Comparison of ENCODE assay signal across 12 cellular contexts in genomic region chr20:45254867-45255266, GRCh38. TPM values are rescaled to one million over a fixed set of nuclear protein-coding genes. Genes with fewer than 3 reads are reported as not detected.
DNase-seq lines count a peak whose midpoint lies in the region; ATAC-seq, FAIRE-seq and TF ChIP-seq lines count a peak whose summit lies in the region.
"Had no signal": no experiment of that assay in that cellular context is flagged by ENCODE, and none has a peak within 500 bp of the region (broad histone marks: within the 10 kb centered on the region; RNA-seq: fewer than 3 reads in every experiment).

No MANE protein-coding gene starts in this region.

- no peaks in the 10 kb centered on the region for H3K36me3 ChIP-seq in HCT116 (ENCODE audit: control insufficient read depth in 1 of 2, insufficient read depth in 2 of 2, low read length in 2 of 2)
- no peaks in the 10 kb centered on the region for H3K36me3 ChIP-seq in adipocyte (ENCODE audit: control insufficient read depth, insufficient read depth, low read length, severe bottlenecking)
- H3K36me3 ChIP-seq in HepG2 (replicated peaks in 1 of 2; ENCODE audit: control insufficient read depth in 1 of 2, insufficient read depth in 2 of 2, low read length in 2 of 2): no peaks in the 10 kb centered on the region
- no peaks in the 10 kb centered on the region for H3K36me3 ChIP-seq in uterus
- H3K36me3 ChIP-seq: BLaER1, cardiac muscle cell had no signal

- no peaks in the 10 kb centered on the region for H3K9me2 ChIP-seq in HCT116 (ENCODE audit: insufficient read depth)

- CTCF ChIA-PET in HCT116 (lab: Charles Lee): interaction anchor here (0.9 to 1.4 kb wide), 4 partner anchors 39 to 211 kb away, joined by 3 read pairs; no protein-coding TSS in a partner anchor
- CTCF ChIA-PET in HepG2 (lab: Yijun Ruan, JAX; ENCODE audit: low intra/inter-chr PET ratio, low total read pairs): no interaction called here

- no peaks in the 10 kb centered on the region for H4K20me1 ChIP-seq in HCT116 (ENCODE audit: insufficient read depth)
- no peaks in the 10 kb centered on the region for H4K20me1 ChIP-seq in HepG2 (ENCODE audit: insufficient read depth, low read length)
- H4K20me1 ChIP-seq: BLaER1 had no signal

- DNase-seq in A172 (ENCODE audit: low spot score) (peak; percentile 13), HCT116 (ENCODE audit: low read depth, low spot score) (no peak), adipocyte (ENCODE audit: low read depth) (peak; percentile 85), HepG2 (ENCODE audit: low spot score) (peak; percentile 37), DMS53 treated with DMSO at 0.1 percent for 48 hours (lab: John Stamatoyannopoulos, UW; ENCODE audit: unreplicated experiment) (no peak), uterus (no peak)
- DNase-seq in activated CD8-positive, alpha-beta memory T cell treated with anti-CD3 and anti-CD28 coated beads, Interleukin-2, amount 50 U/mL, for 4 hours: no peak
- DNase-seq: activated CD4-positive, alpha-beta T cell treated with anti-CD3 and anti-CD28 coated beads, Interleukin-2, amount 50 U/mL, for 1 hour had no signal

- FAIRE-seq in HepG2 (lab: Jason Lieb, UNC): peak; percentile 12

- RAD21 ChIA-PET in HCT116 (lab: Charles Lee; ENCODE audit: low non-redundant PET in 1 of 2, low total read pairs in 2 of 2, uncharacterized antibody in 2 of 2, unreplicated experiment in 2 of 2): no interaction called here

- H2AFZ ChIP-seq in HCT116 (ENCODE audit: low read depth, low read length, poor library complexity, severe bottlenecking) (no peak overlapping the region), HepG2 (ENCODE audit: low read length) (no peak overlapping the region)

- WGBS in HepG2 (ENCODE audit: low lambda C conversion rate): 12% methylated on average over 4 of the region's 4 CpGs

- H3K27me3 ChIP-seq in HCT116 (ENCODE audit: insufficient read depth, low read length) (peaks cover 4% of the 10 kb centered on the region; the same call in 1 of the 2 replicates), adipocyte (replicated peaks; ENCODE audit: control insufficient read depth, insufficient read depth, low read length) (peaks cover 37% of the 10 kb centered on the region), HepG2 (ENCODE audit: control insufficient read depth in 1 of 2, insufficient read depth in 2 of 2, low read length in 2 of 2) (peaks cover 0 to 23% of the 10 kb centered on the region in 2 experiments; a peak in 1 of 5 replicates), uterus (no peaks in the 10 kb centered on the region)
- H3K27me3 ChIP-seq: BLaER1, cardiac muscle cell had no signal

- TF ChIP-seq POLR2A in HCT116 (IDR thresholded peaks at IDR 0.05; ENCODE audit: borderline replicate concordance, extremely low read depth, insufficient read depth, insufficient read length) (no peak), HepG2 (IDR thresholded peaks at IDR 0.05; ENCODE audit: insufficient read depth in 1 of 2, low read depth in 2 of 2, low read length in 2 of 2) (no peak), uterus (IDR thresholded peaks at IDR 0.05) (no peak)

- ATAC-seq in HCT116 (no peak), HepG2 (peak; percentile 56), HG03045 (IDR thresholded peaks at IDR 0.05; ENCODE audit: unreplicated experiment) (no peak)

- H3K4me2 ChIP-seq in HCT116 (ENCODE audit: low read length): peak overlapping the region; percentile 7; the same call in 1 of the 2 replicates
- H3K4me2 ChIP-seq in HepG2 (ENCODE audit: low read depth, low read length): no peak overlapping the region
- H3K4me2 ChIP-seq: BLaER1 had no signal

- BruUV-seq in HCT116 (replicated peaks; lab: Mats Ljungman, UMichigan) (no TSS peak), HepG2 (replicated peaks; lab: Mats Ljungman, UMichigan) (no TSS peak)

- H3K27ac ChIP-seq in HCT116 (ENCODE audit: low read depth, low read length): no peak overlapping the region
- no peak overlapping the region for H3K27ac ChIP-seq in HepG2 (ENCODE audit: extremely low read length, insufficient read depth, low read length)
- H3K27ac ChIP-seq in uterus: no peak overlapping the region
- H3K27ac ChIP-seq: BLaER1, cardiac muscle cell had no signal

- intact Hi-C loops in HCT116 (cut with micrococcal nuclease) (no loop called here), HepG2 (cut with micrococcal nuclease; ENCODE audit: unreplicated experiment) (no loop called here), uterus (cut with DNase I; ENCODE audit: low total_unique reads) (no loop called here)

- TF ChIP-seq CTCF in HCT116 (IDR thresholded peaks at IDR 0.05 in 2 of 3, conservative IDR thresholded peaks at IDR 0.05 in 1 of 3; ENCODE audit: borderline replicate concordance in 1 of 3, insufficient read depth in 1 of 3, low read depth in 2 of 3, low read length in 2 of 3) (no peak), HepG2 (CRISPR knock-in tag; IDR thresholded peaks at IDR 0.05) (no peak), uterus (IDR thresholded peaks at IDR 0.05) (no peak)

- H3K4me3 ChIP-seq in HCT116 (replicated peaks in 1 of 2; ENCODE audit: low read depth in 1 of 2, low read length in 2 of 2) (no peak overlapping the region), adipocyte (ENCODE audit: low read length) (peak overlapping the region; percentile 53), HepG2 (replicated peaks in 1 of 3; ENCODE audit: insufficient read depth in 1 of 3, low read depth in 2 of 3, low read length in 3 of 3) (no peak overlapping the region), uterus (no peak overlapping the region)
- H3K4me3 ChIP-seq: BLaER1, cardiac muscle cell had no signal

- POLR2A ChIA-PET in HCT116 (lab: Charles Lee): no interaction called here
- POLR2A ChIA-PET in HepG2 (lab: Yijun Ruan, JAX): no interaction called here

- TF ChIP-seq RAD21 in HCT116 (IDR thresholded peaks at IDR 0.05; ENCODE audit: low read depth): no peak
- no peak for TF ChIP-seq RAD21 in HepG2 (CRISPR knock-in tag; IDR thresholded peaks at IDR 0.05)

- TF ChIP-seq EP300 in HepG2 (IDR thresholded peaks at IDR 0.05; ENCODE audit: low read depth in 2 of 2, low read length in 2 of 2) (no peak), HepG2 (CRISPR knock-in tag; IDR thresholded peaks at IDR 0.05; ENCODE audit: borderline replicate concordance) (no peak)

- H3K9ac ChIP-seq in HCT116 (ENCODE audit: low read length): no peak overlapping the region
- no peak overlapping the region for H3K9ac ChIP-seq in adipocyte (ENCODE audit: low read length)
- H3K9ac ChIP-seq in HepG2 (ENCODE audit: insufficient read depth, low read depth, low read length): no peak overlapping the region
- H3K9ac ChIP-seq: BLaER1 had no signal

- H3K9me3 ChIP-seq in HCT116 (ENCODE audit: control insufficient read depth in 1 of 2, insufficient read depth in 1 of 2, low read depth in 1 of 2, low read length in 2 of 2): no peaks in the 10 kb centered on the region
- H3K9me3 ChIP-seq in adipocyte (ENCODE audit: control insufficient read depth, low read length): no peaks in the 10 kb centered on the region
- H3K9me3 ChIP-seq in HepG2 (ENCODE audit: low read length): no peaks in the 10 kb centered on the region
- no peaks in the 10 kb centered on the region for H3K9me3 ChIP-seq in uterus
- H3K9me3 ChIP-seq: BLaER1 had no signal

- H3K4me1 ChIP-seq in HCT116 (ENCODE audit: control insufficient read depth in 1 of 2, insufficient read depth in 2 of 2, low read length in 2 of 2): peaks cover 10 to 11% of the 10 kb centered on the region in 2 experiments; a peak in 2 of 4 replicates
- peaks cover 14% of the 10 kb centered on the region for H3K4me1 ChIP-seq in adipocyte (ENCODE audit: control insufficient read depth, insufficient read depth, low read length)
- H3K4me1 ChIP-seq in HepG2 (ENCODE audit: insufficient read depth, low read length): peaks cover 13% of the 10 kb centered on the region
- H3K4me1 ChIP-seq in uterus: no peaks in the 10 kb centered on the region
- H3K4me1 ChIP-seq: BLaER1 had no signal

- no peaks in the 10 kb centered on the region for H3K79me2 ChIP-seq in HCT116 (ENCODE audit: insufficient read depth, low read length)
- H3K79me2 ChIP-seq in HepG2 (ENCODE audit: insufficient read depth, low read length): no peaks in the 10 kb centered on the region

- in situ Hi-C loops in HepG2 (cut with HindIII; ENCODE audit: extremely low pct_ligation_motif_present, low pct_unique_long_range_greater_than_20kb): no loop called here

RNA-seq across cellular contexts. Expression of gene SLPI, which starts 0.5 kb away (rescaled TPM):
- total RNA-seq in A172 (2014; rRNA removed; shearing (Covaris generic)): 0.33 TPM in 1 of 2 replicates, not detected in the other
- total RNA-seq in HCT116 (2021; ENCODE audit: unreplicated experiment): 5.4 TPM
- 24.2 and 27.3 TPM in 2 replicates for polyA plus RNA-seq in HCT116 (2012)
- not detected in 2 replicates for total RNA-seq in HepG2 (2016; rRNA removed; fragmentation: Illumina TruSeq; extraction: Trizol)
- not detected in 2 replicates for total RNA-seq in HepG2 (2016; cell fraction: cytosol; rRNA removed; fragmentation: Illumina TruSeq; extraction: Trizol; ENCODE audit: low read depth)
- total RNA-seq in HepG2 (2016; cell fraction: insoluble cytoplasmic fraction; rRNA removed; fragmentation: Illumina TruSeq; extraction: Trizol): not detected in 2 replicates
- not detected in 2 replicates for total RNA-seq in HepG2 (2016; cell fraction: membrane; rRNA removed; fragmentation: Illumina TruSeq; extraction: Trizol)
- not detected in 2 replicates for total RNA-seq in HepG2 (2016; cell fraction: nucleus; rRNA removed; fragmentation: Illumina TruSeq; extraction: Trizol)
- 0.13 TPM in 1 of 2 replicates, not detected in the other for polyA plus RNA-seq in HepG2 (2011; rRNA removed)
- polyA plus RNA-seq in HepG2 (2011; cell fraction: cytosol; rRNA removed): 0.28 TPM in 1 of 2 replicates, not detected in the other
- not detected in 2 replicates for polyA plus RNA-seq in HepG2 (2011; cell fraction: nucleus; rRNA removed)
- polyA plus RNA-seq in HepG2 (2012): not detected in 2 replicates
- not detected in 2 replicates for polyA plus RNA-seq in HepG2 (2016; cell fraction: cytosol; fragmentation: Illumina TruSeq; extraction: Trizol; ENCODE audit: low read depth)
- not detected in 2 replicates for polyA plus RNA-seq in HepG2 (2016; cell fraction: insoluble cytoplasmic fraction; fragmentation: Illumina TruSeq; extraction: Trizol; ENCODE audit: low read depth)
- polyA plus RNA-seq in HepG2 (2016; cell fraction: membrane; fragmentation: Illumina TruSeq; extraction: Trizol; ENCODE audit: low read depth): not detected in 2 replicates
- not detected in 2 replicates for polyA plus RNA-seq in HepG2 (2016; cell fraction: nucleus; fragmentation: Illumina TruSeq; extraction: Trizol; ENCODE audit: insufficient read depth, low read depth)
- polyA minus RNA-seq in HepG2 (2011; rRNA and poly(A)+ RNA removed; ENCODE audit: low replicate concordance): 116 TPM in 1 of 2 replicates, not detected in the other
- 10.7 and 13.4 TPM in 2 replicates for polyA minus RNA-seq in HepG2 (2011; cell fraction: cytosol; rRNA and poly(A)+ RNA removed)
- polyA minus RNA-seq in HepG2 (2011; cell fraction: nucleus; rRNA and poly(A)+ RNA removed): 2.5 and 8.4 TPM in 2 replicates
- total RNA-seq in uterus: 10 to 100 TPM in 3 of 4 donors, 1 to 10 TPM in 1; 1.0 to 57.4 (median 20.9) TPM
- total RNA-seq: cardiac muscle cell, OCI-LY7 had no signal

RNA-seq across cellular contexts. Expression of gene SEMG2, which starts 33.7 kb away (rescaled TPM):
- not detected in 2 replicates for total RNA-seq in A172 (2014; rRNA removed; shearing (Covaris generic))
- not detected for total RNA-seq in HCT116 (2021; ENCODE audit: unreplicated experiment)
- polyA plus RNA-seq in HCT116 (2012): not detected in 2 replicates
- total RNA-seq in HepG2 (2016; rRNA removed; fragmentation: Illumina TruSeq; extraction: Trizol): not detected in 2 replicates
- total RNA-seq in HepG2 (2016; cell fraction: cytosol; rRNA removed; fragmentation: Illumina TruSeq; extraction: Trizol; ENCODE audit: low read depth): not detected in 2 replicates
- not detected in 2 replicates for total RNA-seq in HepG2 (2016; cell fraction: insoluble cytoplasmic fraction; rRNA removed; fragmentation: Illumina TruSeq; extraction: Trizol)
- not detected in 2 replicates for total RNA-seq in HepG2 (2016; cell fraction: membrane; rRNA removed; fragmentation: Illumina TruSeq; extraction: Trizol)
- not detected in 2 replicates for total RNA-seq in HepG2 (2016; cell fraction: nucleus; rRNA removed; fragmentation: Illumina TruSeq; extraction: Trizol)
- polyA plus RNA-seq in HepG2 (2011; rRNA removed): not detected in 2 replicates
- polyA plus RNA-seq in HepG2 (2011; cell fraction: cytosol; rRNA removed): not detected in 2 replicates
- polyA plus RNA-seq in HepG2 (2011; cell fraction: nucleus; rRNA removed): not detected in 2 replicates
- not detected in 2 replicates for polyA plus RNA-seq in HepG2 (2012)
- polyA plus RNA-seq in HepG2 (2016; cell fraction: cytosol; fragmentation: Illumina TruSeq; extraction: Trizol; ENCODE audit: low read depth): not detected in 2 replicates
- not detected in 2 replicates for polyA plus RNA-seq in HepG2 (2016; cell fraction: insoluble cytoplasmic fraction; fragmentation: Illumina TruSeq; extraction: Trizol; ENCODE audit: low read depth)
- polyA plus RNA-seq in HepG2 (2016; cell fraction: membrane; fragmentation: Illumina TruSeq; extraction: Trizol; ENCODE audit: low read depth): not detected in 2 replicates
- polyA plus RNA-seq in HepG2 (2016; cell fraction: nucleus; fragmentation: Illumina TruSeq; extraction: Trizol; ENCODE audit: insufficient read depth, low read depth): not detected in 2 replicates
- not detected in 2 replicates for polyA minus RNA-seq in HepG2 (2011; rRNA and poly(A)+ RNA removed; ENCODE audit: low replicate concordance)
- polyA minus RNA-seq in HepG2 (2011; cell fraction: cytosol; rRNA and poly(A)+ RNA removed): not detected in 2 replicates
- not detected in 2 replicates for polyA minus RNA-seq in HepG2 (2011; cell fraction: nucleus; rRNA and poly(A)+ RNA removed)
- not detected for total RNA-seq in uterus
- total RNA-seq: cardiac muscle cell, OCI-LY7 had no signal
- polyA plus RNA-seq: cardiac muscle cell had no signal

RNA-seq across cellular contexts. Expression of gene SEMG1, which starts 48.0 kb away (rescaled TPM):
- not detected in 2 replicates for total RNA-seq in A172 (2014; rRNA removed; shearing (Covaris generic))
- not detected for total RNA-seq in HCT116 (2021; ENCODE audit: unreplicated experiment)
- not detected in 2 replicates for polyA plus RNA-seq in HCT116 (2012)
- total RNA-seq in HepG2 (2016; rRNA removed; fragmentation: Illumina TruSeq; extraction: Trizol): not detected in 2 replicates
- total RNA-seq in HepG2 (2016; cell fraction: cytosol; rRNA removed; fragmentation: Illumina TruSeq; extraction: Trizol; ENCODE audit: low read depth): not detected in 2 replicates
- not detected in 2 replicates for total RNA-seq in HepG2 (2016; cell fraction: insoluble cytoplasmic fraction; rRNA removed; fragmentation: Illumina TruSeq; extraction: Trizol)
- not detected in 2 replicates for total RNA-seq in HepG2 (2016; cell fraction: membrane; rRNA removed; fragmentation: Illumina TruSeq; extraction: Trizol)
- not detected in 2 replicates for total RNA-seq in HepG2 (2016; cell fraction: nucleus; rRNA removed; fragmentation: Illumina TruSeq; extraction: Trizol)
- polyA plus RNA-seq in HepG2 (2011; rRNA removed): not detected in 2 replicates
- not detected in 2 replicates for polyA plus RNA-seq in HepG2 (2011; cell fraction: cytosol; rRNA removed)
- not detected in 2 replicates for polyA plus RNA-seq in HepG2 (2011; cell fraction: nucleus; rRNA removed)
- polyA plus RNA-seq in HepG2 (2012): not detected in 2 replicates
- not detected in 2 replicates for polyA plus RNA-seq in HepG2 (2016; cell fraction: cytosol; fragmentation: Illumina TruSeq; extraction: Trizol; ENCODE audit: low read depth)
- polyA plus RNA-seq in HepG2 (2016; cell fraction: insoluble cytoplasmic fraction; fragmentation: Illumina TruSeq; extraction: Trizol; ENCODE audit: low read depth): not detected in 2 replicates
- not detected in 2 replicates for polyA plus RNA-seq in HepG2 (2016; cell fraction: membrane; fragmentation: Illumina TruSeq; extraction: Trizol; ENCODE audit: low read depth)
- polyA plus RNA-seq in HepG2 (2016; cell fraction: nucleus; fragmentation: Illumina TruSeq; extraction: Trizol; ENCODE audit: insufficient read depth, low read depth): not detected in 2 replicates
- polyA minus RNA-seq in HepG2 (2011; rRNA and poly(A)+ RNA removed; ENCODE audit: low replicate concordance): not detected in 2 replicates
- not detected in 2 replicates for polyA minus RNA-seq in HepG2 (2011; cell fraction: cytosol; rRNA and poly(A)+ RNA removed)
- not detected in 2 replicates for polyA minus RNA-seq in HepG2 (2011; cell fraction: nucleus; rRNA and poly(A)+ RNA removed)
- not detected for total RNA-seq in uterus
- total RNA-seq: cardiac muscle cell, OCI-LY7 had no signal
- polyA plus RNA-seq: cardiac muscle cell had no signal

RNA-seq across cellular contexts. Expression of gene RBPJL, which starts 51.8 kb away (rescaled TPM):
- total RNA-seq in A172 (2014; rRNA removed; shearing (Covaris generic)): not detected in 2 replicates
- not detected for total RNA-seq in HCT116 (2021; ENCODE audit: unreplicated experiment)
- polyA plus RNA-seq in HCT116 (2012): 0.05 and 0.08 TPM in 2 replicates
- not detected in 2 replicates for total RNA-seq in HepG2 (2016; rRNA removed; fragmentation: Illumina TruSeq; extraction: Trizol)
- total RNA-seq in HepG2 (2016; cell fraction: cytosol; rRNA removed; fragmentation: Illumina TruSeq; extraction: Trizol; ENCODE audit: low read depth): not detected in 2 replicates
- total RNA-seq in HepG2 (2016; cell fraction: insoluble cytoplasmic fraction; rRNA removed; fragmentation: Illumina TruSeq; extraction: Trizol): not detected in 2 replicates
- total RNA-seq in HepG2 (2016; cell fraction: membrane; rRNA removed; fragmentation: Illumina TruSeq; extraction: Trizol): not detected in 2 replicates
- total RNA-seq in HepG2 (2016; cell fraction: nucleus; rRNA removed; fragmentation: Illumina TruSeq; extraction: Trizol): not detected in 2 replicates
- polyA plus RNA-seq in HepG2 (2011; rRNA removed): not detected in 2 replicates
- not detected in 2 replicates for polyA plus RNA-seq in HepG2 (2011; cell fraction: cytosol; rRNA removed)
- polyA plus RNA-seq in HepG2 (2011; cell fraction: nucleus; rRNA removed): not detected in 2 replicates
- polyA plus RNA-seq in HepG2 (2012): not detected in 2 replicates
- not detected in 2 replicates for polyA plus RNA-seq in HepG2 (2016; cell fraction: cytosol; fragmentation: Illumina TruSeq; extraction: Trizol; ENCODE audit: low read depth)
- not detected in 2 replicates for polyA plus RNA-seq in HepG2 (2016; cell fraction: insoluble cytoplasmic fraction; fragmentation: Illumina TruSeq; extraction: Trizol; ENCODE audit: low read depth)
- polyA plus RNA-seq in HepG2 (2016; cell fraction: membrane; fragmentation: Illumina TruSeq; extraction: Trizol; ENCODE audit: low read depth): not detected in 2 replicates
- polyA plus RNA-seq in HepG2 (2016; cell fraction: nucleus; fragmentation: Illumina TruSeq; extraction: Trizol; ENCODE audit: insufficient read depth, low read depth): not detected in 2 replicates
- polyA minus RNA-seq in HepG2 (2011; rRNA and poly(A)+ RNA removed; ENCODE audit: low replicate concordance): not detected in 2 replicates
- not detected in 2 replicates for polyA minus RNA-seq in HepG2 (2011; cell fraction: cytosol; rRNA and poly(A)+ RNA removed)
- polyA minus RNA-seq in HepG2 (2011; cell fraction: nucleus; rRNA and poly(A)+ RNA removed): not detected in 2 replicates
- not detected for total RNA-seq in uterus
- total RNA-seq: cardiac muscle cell, OCI-LY7 had no signal
- polyA plus RNA-seq: cardiac muscle cell had no signal

RNA-seq across cellular contexts. Expression of gene MATN4, which starts 53.2 kb away (rescaled TPM):
- not detected in 2 replicates for total RNA-seq in A172 (2014; rRNA removed; shearing (Covaris generic))
- total RNA-seq in HCT116 (2021; ENCODE audit: unreplicated experiment) (0.64 TPM), HepG2 (2016; rRNA removed; fragmentation: Illumina TruSeq; extraction: Trizol) (not detected in 2 replicates), uterus (1 to 10 TPM in 1 of 4 donors, not detected in 3; 5.6 TPM)
- 0.61 and 0.62 TPM in 2 replicates for polyA plus RNA-seq in HCT116 (2012)
- not detected in 2 replicates for total RNA-seq in HepG2 (2016; cell fraction: cytosol; rRNA removed; fragmentation: Illumina TruSeq; extraction: Trizol; ENCODE audit: low read depth)
- not detected in 2 replicates for total RNA-seq in HepG2 (2016; cell fraction: insoluble cytoplasmic fraction; rRNA removed; fragmentation: Illumina TruSeq; extraction: Trizol)
- not detected in 2 replicates for total RNA-seq in HepG2 (2016; cell fraction: membrane; rRNA removed; fragmentation: Illumina TruSeq; extraction: Trizol)
- total RNA-seq in HepG2 (2016; cell fraction: nucleus; rRNA removed; fragmentation: Illumina TruSeq; extraction: Trizol): not detected in 2 replicates
- 0.04 TPM in 1 of 2 replicates, not detected in the other for polyA plus RNA-seq in HepG2 (2011; rRNA removed)
- not detected in 2 replicates for polyA plus RNA-seq in HepG2 (2011; cell fraction: cytosol; rRNA removed)
- polyA plus RNA-seq in HepG2 (2011; cell fraction: nucleus; rRNA removed): 0.11 TPM in 1 of 2 replicates, not detected in the other
- polyA plus RNA-seq in HepG2 (2012): not detected in 2 replicates
- not detected in 2 replicates for polyA plus RNA-seq in HepG2 (2016; cell fraction: cytosol; fragmentation: Illumina TruSeq; extraction: Trizol; ENCODE audit: low read depth)
- not detected in 2 replicates for polyA plus RNA-seq in HepG2 (2016; cell fraction: insoluble cytoplasmic fraction; fragmentation: Illumina TruSeq; extraction: Trizol; ENCODE audit: low read depth)
- polyA plus RNA-seq in HepG2 (2016; cell fraction: membrane; fragmentation: Illumina TruSeq; extraction: Trizol; ENCODE audit: low read depth): not detected in 2 replicates
- not detected in 2 replicates for polyA plus RNA-seq in HepG2 (2016; cell fraction: nucleus; fragmentation: Illumina TruSeq; extraction: Trizol; ENCODE audit: insufficient read depth, low read depth)
- not detected in 2 replicates for polyA minus RNA-seq in HepG2 (2011; rRNA and poly(A)+ RNA removed; ENCODE audit: low replicate concordance)
- not detected in 2 replicates for polyA minus RNA-seq in HepG2 (2011; cell fraction: cytosol; rRNA and poly(A)+ RNA removed)
- polyA minus RNA-seq in HepG2 (2011; cell fraction: nucleus; rRNA and poly(A)+ RNA removed): not detected in 2 replicates
- total RNA-seq: cardiac muscle cell had no signal
- polyA plus RNA-seq: cardiac muscle cell had no signal

Comparison
In these comparisons a context has a peak if more than half of its experiments do, and no peak if none do; other contexts are left out.
1. DNase-seq: peak in A172 (single experiment), adipocyte (single experiment) and HepG2 (single experiment); none in HCT116 (single experiment), activated CD8-positive, alpha-beta memory T cell treated with anti-CD3 and anti-CD28 coated beads, Interleukin-2, amount 50 U/mL, for 4 hours (single experiment), DMS53 treated with DMSO at 0.1 percent for 48 hours (single experiment) and uterus (0 of 2).